26 cellular contexts compared by ENCODE assay signal in genomic region chr2:233489143-233489542, GRCh38.
DNase-seq lines count a peak whose midpoint lies in the region; ATAC-seq and TF ChIP-seq lines count a peak whose summit lies in the region.
"Had no signal": no experiment of that assay in that cellular context is flagged by ENCODE, and none has a peak within 500 bp of the region (broad histone marks: within the 10 kb centered on the region; RNA-seq: fewer than 3 reads in every experiment).

No MANE protein-coding gene starts in this region.

- H3K9me3 ChIP-seq in ascending aorta, result no peaks in the 10 kb centered on the region
- H3K9me3 ChIP-seq: BLaER1, Caco-2, right lobe of liver had no signal

- H3K36me3 Mint-ChIP-seq in Calu3 (ENCODE audit: insufficient read depth, unreplicated experiment), result peaks cover 43% of the 10 kb centered on the region
- H3K36me3 Mint-ChIP-seq in stimulated activated effector memory CD8-positive, alpha-beta T cell treated with anti-CD3 and anti-CD28 coated beads, Interleukin-12 subunit alpha, Interleukin-12 subunit beta, amount 100 ng/mL, for 72 hours, result peaks cover 46% of the 10 kb centered on the region
- H3K36me3 Mint-ChIP-seq in GM23338 (ENCODE audit: low read depth), result peaks cover 12% of the 10 kb centered on the region; the same call in 2 of the 3 replicates
- H3K36me3 Mint-ChIP-seq in progenitor cell of endocrine pancreas (ENCODE audit: insufficient read depth), result peaks cover 16% of the 10 kb centered on the region
- H3K36me3 Mint-ChIP-seq: activated naive CD4-positive, alpha-beta T cell treated with anti-CD3 and anti-CD28 coated beads, Interleukin-2, amount 50 U/mL, for 72 hours; natural killer cell treated with Interleukin-12 subunit alpha and Interleukin-12 subunit beta and Interleukin-15 and Interleukin-18, amount 100 ng/mL, for 72 hours had no signal

- H3K9me2 ChIP-seq in GM23338 (ENCODE audit: insufficient read depth), result no peaks in the 10 kb centered on the region

- intact Hi-C loops in Calu3 (cut with micrococcal nuclease; ENCODE audit: unreplicated experiment) (loop anchor here (5.0 kb wide), 1 partner anchor 203 kb away; the partner anchor contains the start of gene UGT1A6), ascending aorta (cut with DNase I) (loop anchor here (5.0 to 10.0 kb wide), 3 partner anchors 47 to 78 kb away; partner anchors contain the start of gene USP40)

- no peak overlapping the region for H3K4me3 Mint-ChIP-seq in Calu3 (ENCODE audit: low read depth, unreplicated experiment)
- no peak overlapping the region for H3K4me3 Mint-ChIP-seq in stimulated activated effector memory CD8-positive, alpha-beta T cell treated with anti-CD3 and anti-CD28 coated beads, Interleukin-12 subunit alpha, Interleukin-12 subunit beta, amount 100 ng/mL, for 72 hours
- no peak overlapping the region for H3K4me3 Mint-ChIP-seq in GM23338
- no peak overlapping the region for H3K4me3 Mint-ChIP-seq in progenitor cell of endocrine pancreas (ENCODE audit: low read depth)
- H3K4me3 Mint-ChIP-seq: activated CD4-positive, alpha-beta memory T cell treated with anti-CD3 and anti-CD28 coated beads for 36 hours; IgD-negative memory B cell; natural killer cell treated with Interleukin-12 subunit alpha and Interleukin-12 subunit beta and Interleukin-15 and Interleukin-18, amount 100 ng/mL, for 72 hours had no signal

- H3K27ac ChIP-seq in ascending aorta, result peak overlapping the region; percentile 82 to 86
- peak overlapping the region; percentile 49 for H3K27ac ChIP-seq in layer of hippocampus (ENCODE audit: low read depth, low read length)
- peak overlapping the region; percentile 57 for H3K27ac ChIP-seq in substantia nigra (ENCODE audit: low read depth, low read length, poor library complexity, severe bottlenecking)
- no peak overlapping the region for H3K27ac ChIP-seq in GM23338 (ENCODE audit: low read depth)
- H3K27ac ChIP-seq: BLaER1, right lobe of liver had no signal

- no peak overlapping the region for H2AFZ ChIP-seq in GM23338

- H3K36me3 ChIP-seq in ascending aorta, result peaks cover 4 to 34% of the 10 kb centered on the region in 2 donors
- no peaks in the 10 kb centered on the region for H3K36me3 ChIP-seq in GM23338 (ENCODE audit: insufficient read depth)

- BruUV-seq in Calu3 (replicated peaks; lab: Mats Ljungman, UMichigan), result no TSS peak

- no peaks in the 10 kb centered on the region for H3K9me3 Mint-ChIP-seq in Calu3 (ENCODE audit: low read depth, unreplicated experiment)
- H3K9me3 Mint-ChIP-seq in stimulated activated effector memory CD8-positive, alpha-beta T cell treated with anti-CD3 and anti-CD28 coated beads, Interleukin-12 subunit alpha, Interleukin-12 subunit beta, amount 100 ng/mL, for 72 hours, result no peaks in the 10 kb centered on the region
- no peaks in the 10 kb centered on the region for H3K9me3 Mint-ChIP-seq in GM23338
- no peaks in the 10 kb centered on the region for H3K9me3 Mint-ChIP-seq in progenitor cell of endocrine pancreas (ENCODE audit: low read depth)
- H3K9me3 Mint-ChIP-seq: activated CD4-positive, alpha-beta memory T cell treated with anti-CD3 and anti-CD28 coated beads for 36 hours; activated naive CD4-positive, alpha-beta T cell treated with anti-CD3 and anti-CD28 coated beads, Interleukin-2, amount 50 U/mL, for 72 hours; activated T-helper 2 cell treated with anti-CD3 and anti-CD28 coated beads, Interferon-gamma antibody, Interleukin-2, Interleukin-4, amounts not matched to agents 10 μg/mL and 5 μg/mL and 100 μg/mL, durations not matched to agents 14 hours and 24 hours and 36 hours; IgD-negative memory B cell; natural killer cell treated with Interleukin-12 subunit alpha and Interleukin-12 subunit beta and Interleukin-15 and Interleukin-18, amount 100 ng/mL, for 72 hours had no signal

- H3K79me2 ChIP-seq in GM23338 (replicated peaks; ENCODE audit: insufficient read depth), result no peaks in the 10 kb centered on the region

- H3F3A ChIP-seq in GM23338 (replicated peaks; ENCODE audit: low read depth), result no peaks in the 10 kb centered on the region

- H3K4me1 ChIP-seq in ascending aorta (peaks cover 7 to 39% of the 10 kb centered on the region in 2 donors), GM23338 (ENCODE audit: insufficient read depth) (no peaks in the 10 kb centered on the region)
- H3K4me1 ChIP-seq: BLaER1, right lobe of liver had no signal

- TF ChIP-seq CTCF in Calu3 (IDR thresholded peaks at IDR 0.05; ENCODE audit: unreplicated experiment) (no peak), ascending aorta (IDR thresholded peaks at IDR 0.05) (no peak), GM23338 (conservative IDR thresholded peaks at IDR 0.05; ENCODE audit: low read depth in 2 of 2) (no peak), progenitor cell of endocrine pancreas (IDR thresholded peaks at IDR 0.05; ENCODE audit: unreplicated experiment) (no peak)

- H3K27me3 Mint-ChIP-seq in Calu3 (ENCODE audit: unreplicated experiment) (no peaks in the 10 kb centered on the region), GM23338 (ENCODE audit: insufficient read depth, low read depth, poor library complexity) (no peaks in the 10 kb centered on the region), progenitor cell of endocrine pancreas (no peaks in the 10 kb centered on the region)
- H3K27me3 Mint-ChIP-seq: activated CD4-positive, alpha-beta memory T cell treated with anti-CD3 and anti-CD28 coated beads for 36 hours; IgD-negative memory B cell; natural killer cell treated with Interleukin-12 subunit alpha and Interleukin-12 subunit beta and Interleukin-15 and Interleukin-18, amount 100 ng/mL, for 72 hours had no signal

- no peaks in the 10 kb centered on the region for H4K20me1 ChIP-seq in GM23338 (replicated peaks; ENCODE audit: insufficient read depth)
- H4K20me1 ChIP-seq: BLaER1 had no signal

- H3K4me2 ChIP-seq in GM23338, result no peak overlapping the region
- H3K4me2 ChIP-seq: BLaER1 had no signal

- H3K4me1 Mint-ChIP-seq in Calu3 (ENCODE audit: low read depth, unreplicated experiment), result peaks cover 46% of the 10 kb centered on the region
- no peaks in the 10 kb centered on the region for H3K4me1 Mint-ChIP-seq in stimulated activated effector memory CD8-positive, alpha-beta T cell treated with anti-CD3 and anti-CD28 coated beads, Interleukin-12 subunit alpha, Interleukin-12 subunit beta, amount 100 ng/mL, for 72 hours
- no peaks in the 10 kb centered on the region for H3K4me1 Mint-ChIP-seq in GM23338
- H3K4me1 Mint-ChIP-seq in progenitor cell of endocrine pancreas (ENCODE audit: low read depth), result no peaks in the 10 kb centered on the region

- H3K27ac Mint-ChIP-seq in Calu3 (ENCODE audit: unreplicated experiment), result peak overlapping the region; percentile 44
- H3K27ac Mint-ChIP-seq in stimulated activated effector memory CD8-positive, alpha-beta T cell treated with anti-CD3 and anti-CD28 coated beads, Interleukin-12 subunit alpha, Interleukin-12 subunit beta, amount 100 ng/mL, for 72 hours, result no peak overlapping the region
- no peak overlapping the region for H3K27ac Mint-ChIP-seq in GM23338
- H3K27ac Mint-ChIP-seq in progenitor cell of endocrine pancreas, result no peak overlapping the region
- H3K27ac Mint-ChIP-seq: activated CD4-positive, alpha-beta memory T cell treated with anti-CD3 and anti-CD28 coated beads for 36 hours; activated T-helper 2 cell treated with anti-CD3 and anti-CD28 coated beads, Interferon-gamma antibody, Interleukin-2, Interleukin-4, amounts not matched to agents 10 μg/mL and 5 μg/mL and 100 μg/mL, durations not matched to agents 14 hours and 24 hours and 36 hours; natural killer cell treated with Interleukin-12 subunit alpha and Interleukin-12 subunit beta and Interleukin-15 and Interleukin-18, amount 100 ng/mL, for 72 hours had no signal

- no peak for ATAC-seq in stimulated activated effector memory CD8-positive, alpha-beta T cell treated with anti-CD3 and anti-CD28 coated beads, Interleukin-12 subunit alpha, Interleukin-12 subunit beta, amount 100 ng/mL, for 72 hours
- ATAC-seq in GM23338, result no peak
- ATAC-seq: activated CD4-positive, CD25-positive, alpha-beta regulatory T cell treated with anti-CD3 and anti-CD28 coated beads, Interleukin-2, amount 50 U/mL, for 24 hours; activated naive CD4-positive, alpha-beta T cell treated with anti-CD3 and anti-CD28 coated beads, Interleukin-2, amount 50 U/mL, for 72 hours; GM12878; natural killer cell treated with Interleukin-12 subunit alpha and Interleukin-12 subunit beta and Interleukin-15 and Interleukin-18, amount 100 ng/mL, for 72 hours; right lobe of liver had no signal

- DNase-seq in Calu3 (no peak), ascending aorta (ENCODE audit: low spot score in 2 of 2) (no peak), substantia nigra (lab: John Stamatoyannopoulos, UW) (no peak), epidermal melanocyte (ENCODE audit: insufficient read length, low spot score) (no peak), GM23338 (ENCODE audit: low spot score) (no peak), progenitor cell of endocrine pancreas (ENCODE audit: low spot score, unreplicated experiment) (no peak)
- no peak for DNase-seq in stimulated activated effector memory CD8-positive, alpha-beta T cell treated with anti-CD3 and anti-CD28 coated beads, Interleukin-12 subunit alpha, Interleukin-12 subunit beta, amount 100 ng/mL, for 72 hours (ENCODE audit: low spot score in 2 of 2)
- DNase-seq: activated CD4-positive, alpha-beta memory T cell treated with anti-CD3 and anti-CD28 coated beads for 36 hours; Caco-2; cerebellar nuclear complex; DND-41; effector CD8-positive, alpha-beta T cell; NCI-H1105 treated with DMSO at 0.1 percent for 48 hours; NCI-H2081; NCI-H345; NCI-H774; right lobe of liver; SHP77 had no signal

- no peak overlapping the region for H3K4me3 ChIP-seq in ascending aorta
- H3K4me3 ChIP-seq in GM23338, result no peak overlapping the region
- H3K4me3 ChIP-seq: BLaER1, GM12878, right lobe of liver had no signal

- CTCF ChIA-PET in Calu3 (lab: Charles Lee), result no interaction called here

- H3K27me3 ChIP-seq in ascending aorta (no peaks in the 10 kb centered on the region), layer of hippocampus (ENCODE audit: control insufficient read depth, insufficient read depth, low read length) (no peaks in the 10 kb centered on the region), GM23338 (ENCODE audit: insufficient read depth) (no peaks in the 10 kb centered on the region)
- H3K27me3 ChIP-seq: BLaER1, right lobe of liver had no signal

TF ChIP-seq in GM23338, 12 proteins besides CTCF, POLR2A, EP300 and RAD21 (continues in another document):
- no peak for TF ChIP-seq CREB1 (CRISPR knock-in tag; IDR thresholded peaks at IDR 0.05; ENCODE audit: low read depth)
- TF ChIP-seq EZH2phosphoT487 (IDR thresholded peaks at IDR 0.05; ENCODE audit: unreplicated experiment), result no peak
